Comparison of ENCODE assay signal across 9 cellular contexts in the genomic region with DNA sequence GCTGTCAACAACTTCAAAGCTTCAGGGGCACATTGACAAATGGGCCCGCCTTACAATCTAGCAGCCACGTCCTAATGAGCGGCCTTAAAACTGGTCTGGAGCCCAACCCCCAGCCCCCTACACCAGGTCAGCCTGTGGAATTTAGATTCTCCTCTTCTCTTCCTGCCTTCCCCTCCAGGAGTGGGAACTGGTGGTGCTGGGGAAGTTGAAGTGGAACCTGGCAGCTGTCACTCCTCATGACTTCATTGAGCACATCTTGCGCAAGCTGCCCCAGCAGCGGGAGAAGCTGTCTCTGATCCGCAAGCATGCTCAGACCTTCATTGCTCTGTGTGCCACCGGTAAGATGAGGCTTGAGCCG. TPM values are rescaled to one million over a fixed set of nuclear protein-coding genes. Genes with fewer than 3 reads are reported as not detected.
A peak's percentile ranks its signal among the peaks of the same experiment; 100 is the strongest.
DNase-seq lines count a peak whose midpoint lies in the region; ATAC-seq and TF ChIP-seq lines count a peak whose summit lies in the region.
"Had no signal": no experiment of that assay in that cellular context is flagged by ENCODE, and none has a peak within 500 bp of the region (broad histone marks: within the 10 kb centered on the region; RNA-seq: fewer than 3 reads in every experiment).

No MANE protein-coding gene starts in this region.

- H3K4me3 Mint-ChIP-seq in memory B cell: no peak overlapping the region

- H3K27me3 ChIP-seq in uterus: no peaks in the 10 kb centered on the region

- H3K36me3 ChIP-seq in uterus: no peaks in the 10 kb centered on the region

- peaks cover 28% of the 10 kb centered on the region for H3K4me1 Mint-ChIP-seq in memory B cell

- H3K36me3 Mint-ChIP-seq in memory B cell: peaks cover 31% of the 10 kb centered on the region

- no peaks in the 10 kb centered on the region for H3K9me3 Mint-ChIP-seq in memory B cell

- no peak for TF ChIP-seq POLR2A in uterus (IDR thresholded peaks at IDR 0.05)

- H3K4me3 ChIP-seq in uterus: no peak overlapping the region

- no peaks in the 10 kb centered on the region for H3K9me3 ChIP-seq in uterus

- no peaks in the 10 kb centered on the region for H3K27me3 Mint-ChIP-seq in memory B cell

- peak overlapping the region; percentile 20 for H3K27ac Mint-ChIP-seq in memory B cell

- no peak for TF ChIP-seq CTCF in uterus (IDR thresholded peaks at IDR 0.05)

- H3K27ac ChIP-seq in uterus: peak overlapping the region; percentile 34 to 99

- ATAC-seq in Right ventricle myocardium inferior: peak; percentile 69
- ATAC-seq in memory B cell (ENCODE audit: low read depth): no peak
- ATAC-seq in GM21723 (IDR thresholded peaks at IDR 0.05; ENCODE audit: unreplicated experiment): no peak
- no peak for ATAC-seq in HG03521 (IDR thresholded peaks at IDR 0.05; ENCODE audit: unreplicated experiment)

- peaks cover 21 to 27% of the 10 kb centered on the region in 2 donors for H3K4me1 ChIP-seq in uterus

- intact Hi-C loops in Right ventricle myocardium inferior (cut with DNase I) (no loop called here), cardiac septum (cut with DNase I) (loop anchor here (5.0 kb wide), 1 partner anchor 44 kb away; a partner anchor contains a TSS), uterus (cut with DNase I; ENCODE audit: low total_unique reads) (loop anchor here (10.0 kb wide), 1 partner anchor 244 kb away; no protein-coding TSS in a partner anchor)

- DNase-seq in Right ventricle myocardium inferior (ENCODE audit: missing footprints): peak; percentile 91
- no peak for DNase-seq in cardiac septum (ENCODE audit: low spot score)
- peak; percentile 54 for DNase-seq in astrocyte of the hippocampus (ENCODE audit: low read depth, low spot score)
- no peak for DNase-seq in memory B cell (ENCODE audit: low spot score in 2 of 2)
- DNase-seq in uterus: no peak
- no peak for DNase-seq in NCI-H748 treated with DMSO at 0.1 percent for 48 hours (lab: John Stamatoyannopoulos, UW)
- DNase-seq: activated CD4-positive, CD25-positive, alpha-beta regulatory T cell treated with anti-CD3 and anti-CD28 coated beads, Interleukin-2, amount 50 U/mL, for 72 hours had no signal

RNA-seq across cellular contexts. Expression of a gene that starts 5.0 kb away (rescaled TPM):
- total RNA-seq in Right ventricle myocardium inferior (214 TPM), cardiac septum (478 TPM), uterus (100 to 1,000 TPM in 2 of 4 donors, 10 to 100 TPM in 2; 49.4 to 210 (median 100) TPM)

RNA-seq across cellular contexts. Expression of a gene that starts 42.5 kb away (rescaled TPM):
- total RNA-seq in Right ventricle myocardium inferior (16.5 TPM), cardiac septum (13.0 TPM), uterus (10 to 100 TPM in 1 of 4 donors, 1 to 10 TPM in 2, under 1 TPM in 1; 0.26 to 10.6 (median 2.3) TPM)

Comparison
In these comparisons a context has a peak if more than half of its experiments do, and no peak if none do; other contexts are left out.
1. DNase-seq: peak in Right ventricle myocardium inferior (single experiment) and astrocyte of the hippocampus (single experiment); none in cardiac septum (single experiment), memory B cell (0 of 2), uterus (0 of 2) and NCI-H748 treated with DMSO at 0.1 percent for 48 hours (single experiment).